ENCODE assay signal across 19 cellular contexts in genomic region chr20:44392776-44393607, GRCh38. TPM values are rescaled to one million over a fixed set of nuclear protein-coding genes. Genes with fewer than 3 reads are reported as not detected.
"Had no signal": no experiment of that assay in that cellular context is flagged by ENCODE, and none has a peak within 500 bp of the region (broad histone marks: within the 10 kb centered on the region; RNA-seq: fewer than 3 reads in every experiment).

No MANE protein-coding gene starts in this region.

- H3K9me3 ChIP-seq: esophagus muscularis mucosa, neutrophil, tibial artery had no signal

- DNase-seq: activated CD4-positive, alpha-beta T cell treated with anti-CD3 and anti-CD28 coated beads, Interleukin-2, amount 50 U/mL, for 4 hours; activated CD8-positive, alpha-beta memory T cell treated with anti-CD3 and anti-CD28 coated beads, Interleukin-2, amount 10 ng/mL, durations not matched to agents 7 days and 5 days; activated effector memory CD4-positive, alpha-beta T cell treated with Interleukin-2 at 50 U/mL for 16 hours; activated T-cell treated with anti-CD3 and anti-CD28 coated beads, Interleukin-2, amount 50 U/mL, for 24 hours; dorsolateral prefrontal cortex; islet precursor cell; naive thymus-derived CD4-positive, alpha-beta T cell; right cardiac atrium; tibial artery had no signal

- ATAC-seq: activated CD4-positive, CD25-positive, alpha-beta regulatory T cell treated with anti-CD3 and anti-CD28 coated beads, Interleukin-2, amount 50 U/mL, for 24 hours; activated CD8-positive, alpha-beta memory T cell treated with anti-CD3 and anti-CD28 coated beads, Interleukin-2, amount 10 ng/mL, durations not matched to agents 7 days and 5 days; naive thymus-derived CD4-positive, alpha-beta T cell; right cardiac atrium; stimulated activated effector memory CD8-positive, alpha-beta T cell treated with anti-CD3 and anti-CD28 coated beads, Interleukin-12 subunit alpha, Interleukin-12 subunit beta, amount 100 ng/mL, for 72 hours had no signal

- H3K27ac ChIP-seq: dorsolateral prefrontal cortex, esophagus muscularis mucosa, neutrophil, tibial artery had no signal

- H3K36me3 ChIP-seq: esophagus muscularis mucosa, neutrophil, tibial artery had no signal

- H3K4me3 ChIP-seq: dorsolateral prefrontal cortex, esophagus muscularis mucosa, tibial artery had no signal

RNA-seq across cellular contexts. Expression of gene HNF4A, which starts 37.5 kb away (rescaled TPM):
- total RNA-seq: activated CD8-positive, alpha-beta memory T cell treated with anti-CD3 and anti-CD28 coated beads, Interleukin-2, amount 10 ng/mL, durations not matched to agents 7 days and 5 days; fibroblast of villous mesenchyme; lower leg skin; naive thymus-derived CD4-positive, alpha-beta T cell; T-helper 2 cell treated with Interferon-gamma antibody and Interleukin-4, amounts not matched to agents 100 ng/mL and 5 ng/mL, for 36 hours had no signal
- polyA plus RNA-seq: naive thymus-derived CD4-positive, alpha-beta T cell had no signal

RNA-seq across cellular contexts. Expression of gene R3HDML, which starts 56.1 kb away (rescaled TPM):
- total RNA-seq: activated CD8-positive, alpha-beta memory T cell treated with anti-CD3 and anti-CD28 coated beads, Interleukin-2, amount 10 ng/mL, durations not matched to agents 7 days and 5 days; cerebellum; dorsolateral prefrontal cortex; esophagus muscularis mucosa; fibroblast of villous mesenchyme; lower leg skin; mesenteric fat pad; naive thymus-derived CD4-positive, alpha-beta T cell; progenitor cell of endocrine pancreas; right cardiac atrium; T-helper 2 cell treated with Interferon-gamma antibody and Interleukin-4, amounts not matched to agents 100 ng/mL and 5 ng/mL, for 36 hours had no signal
- polyA plus RNA-seq: naive thymus-derived CD4-positive, alpha-beta T cell; right cardiac atrium had no signal
